In the genomic region with DNA sequence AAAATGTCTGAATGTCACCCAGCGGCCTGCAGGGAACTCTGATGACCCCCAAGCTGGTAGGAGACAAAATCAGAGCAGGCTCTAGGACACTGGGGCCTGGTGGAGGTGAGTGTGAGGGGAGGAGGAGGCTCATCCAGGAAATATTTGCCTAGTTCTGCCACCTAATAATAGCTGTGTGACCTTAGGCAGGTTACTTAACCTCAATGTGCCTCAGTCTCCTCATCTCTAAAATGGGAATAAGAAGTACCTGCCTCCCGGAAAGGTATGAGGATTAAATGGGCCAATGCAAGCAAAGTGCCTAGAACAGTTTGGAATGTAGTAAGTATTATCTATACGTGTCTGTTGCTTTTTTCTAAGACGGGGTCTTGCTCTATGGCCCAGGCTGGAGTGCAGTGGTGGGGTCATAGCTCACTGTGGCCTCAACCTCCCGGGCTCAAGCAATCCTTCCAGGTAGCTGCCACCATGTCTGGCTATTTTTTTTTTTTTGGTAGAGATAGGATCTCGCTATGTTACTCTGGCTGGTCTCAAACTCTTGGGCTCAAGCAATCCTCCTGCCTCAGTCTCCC, we compare ENCODE assay signal across 1 cellular context.
TF ChIP-seq lines count a peak whose summit lies in the region.

No MANE protein-coding gene starts in this region.

TF ChIP-seq in HCT116, 20 proteins besides CTCF, POLR2A, EP300 and RAD21:
- TF ChIP-seq, protein P1, sequence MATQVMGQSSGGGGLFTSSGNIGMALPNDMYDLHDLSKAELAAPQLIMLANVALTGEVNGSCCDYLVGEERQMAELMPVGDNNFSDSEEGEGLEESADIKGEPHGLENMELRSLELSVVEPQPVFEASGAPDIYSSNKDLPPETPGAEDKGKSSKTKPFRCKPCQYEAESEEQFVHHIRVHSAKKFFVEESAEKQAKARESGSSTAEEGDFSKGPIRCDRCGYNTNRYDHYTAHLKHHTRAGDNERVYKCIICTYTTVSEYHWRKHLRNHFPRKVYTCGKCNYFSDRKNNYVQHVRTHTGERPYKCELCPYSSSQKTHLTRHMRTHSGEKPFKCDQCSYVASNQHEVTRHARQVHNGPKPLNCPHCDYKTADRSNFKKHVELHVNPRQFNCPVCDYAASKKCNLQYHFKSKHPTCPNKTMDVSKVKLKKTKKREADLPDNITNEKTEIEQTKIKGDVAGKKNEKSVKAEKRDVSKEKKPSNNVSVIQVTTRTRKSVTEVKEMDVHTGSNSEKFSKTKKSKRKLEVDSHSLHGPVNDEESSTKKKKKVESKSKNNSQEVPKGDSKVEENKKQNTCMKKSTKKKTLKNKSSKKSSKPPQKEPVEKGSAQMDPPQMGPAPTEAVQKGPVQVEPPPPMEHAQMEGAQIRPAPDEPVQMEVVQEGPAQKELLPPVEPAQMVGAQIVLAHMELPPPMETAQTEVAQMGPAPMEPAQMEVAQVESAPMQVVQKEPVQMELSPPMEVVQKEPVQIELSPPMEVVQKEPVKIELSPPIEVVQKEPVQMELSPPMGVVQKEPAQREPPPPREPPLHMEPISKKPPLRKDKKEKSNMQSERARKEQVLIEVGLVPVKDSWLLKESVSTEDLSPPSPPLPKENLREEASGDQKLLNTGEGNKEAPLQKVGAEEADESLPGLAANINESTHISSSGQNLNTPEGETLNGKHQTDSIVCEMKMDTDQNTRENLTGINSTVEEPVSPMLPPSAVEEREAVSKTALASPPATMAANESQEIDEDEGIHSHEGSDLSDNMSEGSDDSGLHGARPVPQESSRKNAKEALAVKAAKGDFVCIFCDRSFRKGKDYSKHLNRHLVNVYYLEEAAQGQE (IDR thresholded peaks at IDR 0.05; ENCODE audit: low read depth) = no peak
